1 cellular context compared by ENCODE assay signal in the genomic region with DNA sequence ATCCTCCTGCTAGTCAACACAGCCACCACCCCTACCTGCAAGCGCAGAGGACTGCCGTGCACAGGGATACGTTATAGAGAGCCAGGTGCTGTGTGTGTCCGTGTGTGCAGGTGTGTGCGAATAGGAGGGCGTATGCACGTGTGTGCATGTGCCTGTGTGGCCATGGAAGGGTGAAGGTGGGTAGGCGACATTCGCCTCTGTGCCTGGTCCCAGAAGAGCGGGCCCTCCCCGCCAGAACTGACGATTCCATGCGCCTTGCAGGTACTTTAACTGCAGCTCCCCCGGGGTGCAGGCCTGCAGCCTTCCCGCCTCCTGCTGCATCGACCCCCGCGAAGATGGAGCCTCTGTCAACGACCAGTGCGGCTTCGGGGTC.
TF ChIP-seq lines count a peak whose summit lies in the region.

No MANE protein-coding gene starts in this region.

TF ChIP-seq in H1, 55 proteins besides CTCF, POLR2A, EP300 and RAD21:
- TF ChIP-seq SUZ12 (IDR thresholded peaks at IDR 0.05; ENCODE audit: low read length): no peak
- TF ChIP-seq MAFK (IDR thresholded peaks at IDR 0.05; ENCODE audit: low read depth, low read length): no peak
- no peak for TF ChIP-seq GABPA (IDR thresholded peaks at IDR 0.05; ENCODE audit: borderline replicate concordance, insufficient read depth, low read length)
- TF ChIP-seq KDM5A (IDR thresholded peaks at IDR 0.05; ENCODE audit: low read length): no peak
- no peak for TF ChIP-seq FOSL1 (IDR thresholded peaks at IDR 0.05; ENCODE audit: insufficient read depth, low read depth, low read length)
- TF ChIP-seq, protein P1, sequence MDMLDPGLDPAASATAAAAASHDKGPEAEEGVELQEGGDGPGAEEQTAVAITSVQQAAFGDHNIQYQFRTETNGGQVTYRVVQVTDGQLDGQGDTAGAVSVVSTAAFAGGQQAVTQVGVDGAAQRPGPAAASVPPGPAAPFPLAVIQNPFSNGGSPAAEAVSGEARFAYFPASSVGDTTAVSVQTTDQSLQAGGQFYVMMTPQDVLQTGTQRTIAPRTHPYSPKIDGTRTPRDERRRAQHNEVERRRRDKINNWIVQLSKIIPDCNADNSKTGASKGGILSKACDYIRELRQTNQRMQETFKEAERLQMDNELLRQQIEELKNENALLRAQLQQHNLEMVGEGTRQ (IDR thresholded peaks at IDR 0.05; ENCODE audit: low read length): no peak
- TF ChIP-seq RNF2 (IDR thresholded peaks at IDR 0.05; ENCODE audit: borderline replicate concordance, low read depth, low read length, missing control alignments, poor library complexity, severe bottlenecking): no peak
- TF ChIP-seq RFX5 (IDR thresholded peaks at IDR 0.05; ENCODE audit: borderline replicate concordance, low read depth, low read length): no peak
- TF ChIP-seq BCL11A (IDR thresholded peaks at IDR 0.05; ENCODE audit: low read depth in 2 of 2, low read length in 2 of 2): no peak
- TF ChIP-seq, protein P2, sequence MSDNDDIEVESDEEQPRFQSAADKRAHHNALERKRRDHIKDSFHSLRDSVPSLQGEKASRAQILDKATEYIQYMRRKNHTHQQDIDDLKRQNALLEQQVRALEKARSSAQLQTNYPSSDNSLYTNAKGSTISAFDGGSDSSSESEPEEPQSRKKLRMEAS (IDR thresholded peaks at IDR 0.05): no peak
